12 cellular contexts compared by ENCODE assay signal in genomic region chr10:1044146-1044545, GRCh38. TPM values are rescaled to one million over a fixed set of nuclear protein-coding genes. Genes with fewer than 3 reads are reported as not detected.
A peak's percentile ranks its signal among the peaks of the same experiment; 100 is the strongest.
DNase-seq lines count a peak whose midpoint lies in the region; ATAC-seq lines count a peak whose summit lies in the region.
"Had no signal": no experiment of that assay in that cellular context is flagged by ENCODE, and none has a peak within 500 bp of the region (broad histone marks: within the 10 kb centered on the region; RNA-seq: fewer than 3 reads in every experiment).

No MANE protein-coding gene starts in this region.

- H3K4me3 Mint-ChIP-seq in natural killer cell treated with Interleukin-12 subunit alpha and Interleukin-12 subunit beta and Interleukin-15 and Interleukin-18, amount 100 ng/mL, for 72 hours = peak overlapping the region; percentile 90

- DNase-seq in Karpas-422 (peak; percentile 46), cerebellar cortex (ENCODE audit: low spot score) (peak; percentile 31), SW 1271 (lab: John Stamatoyannopoulos, UW) (no peak)
- no peak for DNase-seq in natural killer cell treated with Interleukin-12 subunit alpha and Interleukin-12 subunit beta and Interleukin-15 and Interleukin-18, amount 100 ng/mL, for 72 hours (ENCODE audit: low spot score)
- no peak for DNase-seq in activated CD4-positive, alpha-beta T cell treated with anti-CD3 and anti-CD28 coated beads, Interleukin-2, amount 50 U/mL, for 4 hours
- DNase-seq: cortex of kidney, DMS153, kidney glomerular epithelial cell, NCI-H2107 had no signal

- peak overlapping the region; percentile 76 to 95 (median 88) for H3K4me2 ChIP-seq in BLaER1 treated with 17β-estradiol and CSF1 and Interleukin-3, amounts not matched to agents 10 nM and 100 nM
- H3K4me2 ChIP-seq in Karpas-422 (ENCODE audit: low read depth, low read length, poor library complexity, severe bottlenecking) = peak overlapping the region; percentile 56

- H3K9ac ChIP-seq in BLaER1 treated with 17β-estradiol and CSF1 and Interleukin-3, amounts not matched to agents 10 nM and 100 nM = peak overlapping the region; percentile 65 to 80 (median 73)
- H3K9ac ChIP-seq in Karpas-422 (ENCODE audit: low read length) = peak overlapping the region; percentile 53

- peak overlapping the region; percentile 92 to 94 for H3K27ac Mint-ChIP-seq in natural killer cell treated with Interleukin-12 subunit alpha and Interleukin-12 subunit beta and Interleukin-15 and Interleukin-18, amount 100 ng/mL, for 72 hours

- H3K9me3 Mint-ChIP-seq in natural killer cell treated with Interleukin-12 subunit alpha and Interleukin-12 subunit beta and Interleukin-15 and Interleukin-18, amount 100 ng/mL, for 72 hours = no peaks in the 10 kb centered on the region

- peak overlapping the region; percentile 71 to 90 (median 82) for H3K27ac ChIP-seq in BLaER1 treated with 17β-estradiol and CSF1 and Interleukin-3, amounts not matched to agents 10 nM and 100 nM
- H3K27ac ChIP-seq in Karpas-422 (ENCODE audit: low read length) = peak overlapping the region; percentile 79

- no peak overlapping the region for H2AFZ ChIP-seq in Karpas-422 (ENCODE audit: low read length)

- peaks cover 43 to 48% of the 10 kb centered on the region in 2 donors for H3K4me1 Mint-ChIP-seq in natural killer cell treated with Interleukin-12 subunit alpha and Interleukin-12 subunit beta and Interleukin-15 and Interleukin-18, amount 100 ng/mL, for 72 hours (ENCODE audit: low read depth in 2 of 2)

- peak overlapping the region; percentile 41 to 64 (median 52) for H3K4me3 ChIP-seq in BLaER1 treated with 17β-estradiol and CSF1 and Interleukin-3, amounts not matched to agents 10 nM and 100 nM
- peak overlapping the region; percentile 53 for H3K4me3 ChIP-seq in Karpas-422 (ENCODE audit: low read length)

- no peaks in the 10 kb centered on the region for H3K27me3 Mint-ChIP-seq in natural killer cell treated with Interleukin-12 subunit alpha and Interleukin-12 subunit beta and Interleukin-15 and Interleukin-18, amount 100 ng/mL, for 72 hours

- no peak for ATAC-seq in natural killer cell treated with Interleukin-12 subunit alpha and Interleukin-12 subunit beta and Interleukin-15 and Interleukin-18, amount 100 ng/mL, for 72 hours
- no peak for ATAC-seq in GM19463 (IDR thresholded peaks at IDR 0.05; ENCODE audit: unreplicated experiment)
- ATAC-seq in GM18867 (IDR thresholded peaks at IDR 0.05; ENCODE audit: unreplicated experiment) = no peak

- H4K20me1 ChIP-seq in BLaER1 treated with 17β-estradiol and CSF1 and Interleukin-3, amounts not matched to agents 10 nM and 100 nM = peaks cover 0 to 52% (median 17%) of the 10 kb centered on the region in 11 experiments; a peak in 13 of 22 replicates
- peaks cover 33% of the 10 kb centered on the region for H4K20me1 ChIP-seq in Karpas-422 (ENCODE audit: insufficient read depth, low read depth, low read length)

- peaks cover 47% of the 10 kb centered on the region for H3K79me2 ChIP-seq in Karpas-422 (ENCODE audit: low read length)

- H3K9me3 ChIP-seq in BLaER1 treated with 17β-estradiol and CSF1 and Interleukin-3, amounts not matched to agents 10 nM and 100 nM (replicated peaks in 1 of 11) = no peaks in the 10 kb centered on the region
- no peaks in the 10 kb centered on the region for H3K9me3 ChIP-seq in Karpas-422 (ENCODE audit: low read length)

- H3K9me2 ChIP-seq in Karpas-422 (replicated peaks; ENCODE audit: insufficient read depth, low read length) = no peaks in the 10 kb centered on the region

- peaks cover 32 to 50% (median 41%) of the 10 kb centered on the region in 11 experiments; a peak in 21 of 22 replicates for H3K36me3 ChIP-seq in BLaER1 treated with 17β-estradiol and CSF1 and Interleukin-3, amounts not matched to agents 10 nM and 100 nM
- peaks cover 55% of the 10 kb centered on the region for H3K36me3 ChIP-seq in Karpas-422 (ENCODE audit: insufficient read depth, low read length)

- peaks cover 37% of the 10 kb centered on the region for H3K36me3 Mint-ChIP-seq in natural killer cell treated with Interleukin-12 subunit alpha and Interleukin-12 subunit beta and Interleukin-15 and Interleukin-18, amount 100 ng/mL, for 72 hours

- peaks cover 50 to 78% (median 71%) of the 10 kb centered on the region in 10 experiments for H3K4me1 ChIP-seq in BLaER1 treated with 17β-estradiol and CSF1 and Interleukin-3, amounts not matched to agents 10 nM and 100 nM
- peaks cover 58% of the 10 kb centered on the region for H3K4me1 ChIP-seq in Karpas-422 (ENCODE audit: low read length)

- H3K27me3 ChIP-seq in BLaER1 treated with 17β-estradiol and CSF1 and Interleukin-3, amounts not matched to agents 10 nM and 100 nM = no peaks in the 10 kb centered on the region
- H3K27me3 ChIP-seq in Karpas-422 (ENCODE audit: low read length) = no peaks in the 10 kb centered on the region

RNA-seq across cellular contexts. Expression of gene IDI1, which starts 4.8 kb away (rescaled TPM):
- 129 and 150 TPM in 2 replicates for total RNA-seq in Karpas-422 (2014; rRNA removed; shearing (Covaris generic); ENCODE audit: low replicate concordance)
- 100 to 1,000 TPM in 1 of 2 donors, 10 to 100 TPM in 1; 85.7 to 140 TPM for total RNA-seq in natural killer cell treated with Interleukin-12 subunit alpha and Interleukin-12 subunit beta and Interleukin-15 and Interleukin-18, amount 100 ng/mL, for 72 hours

RNA-seq across cellular contexts. Expression of gene WDR37, which starts 12.0 kb away (rescaled TPM):
- 13.3 and 15.2 TPM in 2 replicates for total RNA-seq in Karpas-422 (2014; rRNA removed; shearing (Covaris generic); ENCODE audit: low replicate concordance)
- 10 to 100 TPM; 31.8 to 37.6 TPM for total RNA-seq in natural killer cell treated with Interleukin-12 subunit alpha and Interleukin-12 subunit beta and Interleukin-15 and Interleukin-18, amount 100 ng/mL, for 72 hours

RNA-seq across cellular contexts. Expression of gene IDI2, which starts 18.5 kb away (rescaled TPM):
- not detected in 2 replicates for total RNA-seq in Karpas-422 (2014; rRNA removed; shearing (Covaris generic); ENCODE audit: low replicate concordance)
- not detected for total RNA-seq in natural killer cell treated with Interleukin-12 subunit alpha and Interleukin-12 subunit beta and Interleukin-15 and Interleukin-18, amount 100 ng/mL, for 72 hours

RNA-seq across cellular contexts. Expression of gene GTPBP4, which starts 55.9 kb away (rescaled TPM):
- 41.2 and 45.3 TPM in 2 replicates for total RNA-seq in Karpas-422 (2014; rRNA removed; shearing (Covaris generic); ENCODE audit: low replicate concordance)
- 100 to 1,000 TPM; 123 to 160 TPM for total RNA-seq in natural killer cell treated with Interleukin-12 subunit alpha and Interleukin-12 subunit beta and Interleukin-15 and Interleukin-18, amount 100 ng/mL, for 72 hours

Comparison
In these comparisons a context has a peak if more than half of its experiments do, and no peak if none do; other contexts are left out.
1. DNase-seq: peak in Karpas-422 (single experiment) and cerebellar cortex (single experiment); none in natural killer cell treated with Interleukin-12 subunit alpha and Interleukin-12 subunit beta and Interleukin-15 and Interleukin-18, amount 100 ng/mL, for 72 hours (single experiment), activated CD4-positive, alpha-beta T cell treated with anti-CD3 and anti-CD28 coated beads, Interleukin-2, amount 50 U/mL, for 4 hours (0 of 2) and SW 1271 (0 of 2).